In genomic region chr19:45405435-45406164, GRCh38 we compare ENCODE assay signal across 8 cellular contexts. TPM values are rescaled to one million over a fixed set of nuclear protein-coding genes. Genes with fewer than 3 reads are reported as not detected.
DNase-seq lines count a peak whose midpoint lies in the region; ATAC-seq and TF ChIP-seq lines count a peak whose summit lies in the region.

No MANE protein-coding gene starts in this region.

- H3K9me3 Mint-ChIP-seq in naive thymus-derived CD8-positive, alpha-beta T cell, result no peaks in the 10 kb centered on the region
- H3K9me3 Mint-ChIP-seq in stimulated activated memory B cell treated with anti-CD40 and anti-IgM and Interleukin-4, amounts not matched to agents 10 μg/mL and 1 μg/mL and 100 μg/mL, for 72 hours, result no peaks in the 10 kb centered on the region

- peak; percentile 92 for DNase-seq in DMS53 (lab: John Stamatoyannopoulos, UW)
- peak; percentile 87 to 96 (median 90) for DNase-seq in Peyer's patch
- peak; percentile 65 for DNase-seq in activated T-helper 1 cell treated with Interleukin-2 at 50 U/mL for 16 hours (ENCODE audit: low read depth)
- peak; percentile 82 for DNase-seq in fibroblast of gingiva (ENCODE audit: low read depth)
- DNase-seq in naive thymus-derived CD8-positive, alpha-beta T cell, result peak; percentile 72 to 92 (median 82)

- peaks cover 0 to 38% (median 9%) of the 10 kb centered on the region in 4 donors for H3K4me1 ChIP-seq in Peyer's patch

- peak overlapping the region; percentile 92 to 100 (median 94) for H3K4me3 Mint-ChIP-seq in naive thymus-derived CD8-positive, alpha-beta T cell
- H3K4me3 Mint-ChIP-seq in stimulated activated memory B cell treated with anti-CD40 and anti-IgM and Interleukin-4, amounts not matched to agents 10 μg/mL and 1 μg/mL and 100 μg/mL, for 72 hours, result peak overlapping the region; percentile 88

- TF ChIP-seq RAD21 in Ishikawa (IDR thresholded peaks at IDR 0.05; ENCODE audit: low read depth), result no peak; the same call in 1 of the 2 replicates

- H3K27me3 ChIP-seq in Peyer's patch, result no peaks in the 10 kb centered on the region

- peak overlapping the region; percentile 81 to 92 (median 90) for H3K27ac ChIP-seq in Peyer's patch

- peak in 1 of 6 experiments; percentile 1 for TF ChIP-seq CTCF in Peyer's patch (IDR thresholded peaks at IDR 0.05)

- H3K9me3 ChIP-seq in Peyer's patch, result no peaks in the 10 kb centered on the region

- H3K27ac Mint-ChIP-seq in naive thymus-derived CD8-positive, alpha-beta T cell, result peak overlapping the region; percentile 86 to 98 (median 96)
- peak overlapping the region; percentile 88 for H3K27ac Mint-ChIP-seq in stimulated activated memory B cell treated with anti-CD40 and anti-IgM and Interleukin-4, amounts not matched to agents 10 μg/mL and 1 μg/mL and 100 μg/mL, for 72 hours

- no peaks in the 10 kb centered on the region for H3K36me3 ChIP-seq in Peyer's patch

- peak; percentile 78; the same call in 1 of the 2 replicates for TF ChIP-seq EP300 in Ishikawa (IDR thresholded peaks at IDR 0.05; ENCODE audit: borderline replicate concordance)

- peak; percentile 55 for ATAC-seq in GM21529 (IDR thresholded peaks at IDR 0.05; ENCODE audit: unreplicated experiment)
- peak; percentile 63 to 68 for ATAC-seq in naive thymus-derived CD8-positive, alpha-beta T cell
- peak; percentile 81 for ATAC-seq in stimulated activated memory B cell treated with anti-CD40 and anti-IgM and Interleukin-4, amounts not matched to agents 10 μg/mL and 1 μg/mL and 100 μg/mL, for 72 hours

- peaks cover 12 to 39% (median 21%) of the 10 kb centered on the region in 5 donors for H3K27me3 Mint-ChIP-seq in naive thymus-derived CD8-positive, alpha-beta T cell
- peaks cover 30% of the 10 kb centered on the region for H3K27me3 Mint-ChIP-seq in stimulated activated memory B cell treated with anti-CD40 and anti-IgM and Interleukin-4, amounts not matched to agents 10 μg/mL and 1 μg/mL and 100 μg/mL, for 72 hours

- TF ChIP-seq POLR2A in Peyer's patch (IDR thresholded peaks at IDR 0.05), result no peak

- H3K36me3 Mint-ChIP-seq in naive thymus-derived CD8-positive, alpha-beta T cell, result peaks cover 0 to 7% (median 0%) of the 10 kb centered on the region in 3 donors
- peaks cover 13% of the 10 kb centered on the region for H3K36me3 Mint-ChIP-seq in stimulated activated memory B cell treated with anti-CD40 and anti-IgM and Interleukin-4, amounts not matched to agents 10 μg/mL and 1 μg/mL and 100 μg/mL, for 72 hours

- POLR2A ChIA-PET in naive thymus-derived CD8-positive, alpha-beta T cell (lab: Charles Lee), result interaction anchor here (0.6 to 1.2 kb wide), 4 partner anchors 9 to 451 kb away, joined by 3 to 7 read pairs (median 4); partner anchors contain the start of gene CLPTM1

- peak overlapping the region; percentile 67 to 75 (median 70) for H3K4me3 ChIP-seq in Peyer's patch

- H3K4me1 Mint-ChIP-seq in naive thymus-derived CD8-positive, alpha-beta T cell, result peaks cover 23 to 52% (median 44%) of the 10 kb centered on the region in 4 donors
- peaks cover 58% of the 10 kb centered on the region for H3K4me1 Mint-ChIP-seq in stimulated activated memory B cell treated with anti-CD40 and anti-IgM and Interleukin-4, amounts not matched to agents 10 μg/mL and 1 μg/mL and 100 μg/mL, for 72 hours

TF ChIP-seq in Ishikawa, 13 proteins besides CTCF, POLR2A, EP300 and RAD21:
- TF ChIP-seq TAF1 (IDR thresholded peaks at IDR 0.05; ENCODE audit: low read depth), result no peak
- TF ChIP-seq, protein P1, sequence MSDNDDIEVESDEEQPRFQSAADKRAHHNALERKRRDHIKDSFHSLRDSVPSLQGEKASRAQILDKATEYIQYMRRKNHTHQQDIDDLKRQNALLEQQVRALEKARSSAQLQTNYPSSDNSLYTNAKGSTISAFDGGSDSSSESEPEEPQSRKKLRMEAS (IDR thresholded peaks at IDR 0.05), result peak; percentile 90
- no peak; the same call in 1 of the 2 replicates for TF ChIP-seq ZBTB7A (IDR thresholded peaks at IDR 0.05; ENCODE audit: low read depth)
- TF ChIP-seq TEAD4 (IDR thresholded peaks at IDR 0.05), result peak; percentile 98
- TF ChIP-seq TCF12 (IDR thresholded peaks at IDR 0.05; ENCODE audit: low read depth), result peak; percentile 81; the same call in 1 of the 2 replicates
- TF ChIP-seq CREB1 (IDR thresholded peaks at IDR 0.05; ENCODE audit: low read depth), result no peak
- peak; percentile 81 for TF ChIP-seq NFIC (IDR thresholded peaks at IDR 0.05)
- no peak for TF ChIP-seq FOXM1 (IDR thresholded peaks at IDR 0.05; ENCODE audit: borderline replicate concordance, low read depth)
- TF ChIP-seq, protein P2, sequence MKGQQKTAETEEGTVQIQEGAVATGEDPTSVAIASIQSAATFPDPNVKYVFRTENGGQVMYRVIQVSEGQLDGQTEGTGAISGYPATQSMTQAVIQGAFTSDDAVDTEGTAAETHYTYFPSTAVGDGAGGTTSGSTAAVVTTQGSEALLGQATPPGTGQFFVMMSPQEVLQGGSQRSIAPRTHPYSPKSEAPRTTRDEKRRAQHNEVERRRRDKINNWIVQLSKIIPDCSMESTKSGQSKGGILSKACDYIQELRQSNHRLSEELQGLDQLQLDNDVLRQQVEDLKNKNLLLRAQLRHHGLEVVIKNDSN (IDR thresholded peaks at IDR 0.05), result peak; percentile 82
- TF ChIP-seq CEBPB (IDR thresholded peaks at IDR 0.05), result no peak
- TF ChIP-seq, protein P3, sequence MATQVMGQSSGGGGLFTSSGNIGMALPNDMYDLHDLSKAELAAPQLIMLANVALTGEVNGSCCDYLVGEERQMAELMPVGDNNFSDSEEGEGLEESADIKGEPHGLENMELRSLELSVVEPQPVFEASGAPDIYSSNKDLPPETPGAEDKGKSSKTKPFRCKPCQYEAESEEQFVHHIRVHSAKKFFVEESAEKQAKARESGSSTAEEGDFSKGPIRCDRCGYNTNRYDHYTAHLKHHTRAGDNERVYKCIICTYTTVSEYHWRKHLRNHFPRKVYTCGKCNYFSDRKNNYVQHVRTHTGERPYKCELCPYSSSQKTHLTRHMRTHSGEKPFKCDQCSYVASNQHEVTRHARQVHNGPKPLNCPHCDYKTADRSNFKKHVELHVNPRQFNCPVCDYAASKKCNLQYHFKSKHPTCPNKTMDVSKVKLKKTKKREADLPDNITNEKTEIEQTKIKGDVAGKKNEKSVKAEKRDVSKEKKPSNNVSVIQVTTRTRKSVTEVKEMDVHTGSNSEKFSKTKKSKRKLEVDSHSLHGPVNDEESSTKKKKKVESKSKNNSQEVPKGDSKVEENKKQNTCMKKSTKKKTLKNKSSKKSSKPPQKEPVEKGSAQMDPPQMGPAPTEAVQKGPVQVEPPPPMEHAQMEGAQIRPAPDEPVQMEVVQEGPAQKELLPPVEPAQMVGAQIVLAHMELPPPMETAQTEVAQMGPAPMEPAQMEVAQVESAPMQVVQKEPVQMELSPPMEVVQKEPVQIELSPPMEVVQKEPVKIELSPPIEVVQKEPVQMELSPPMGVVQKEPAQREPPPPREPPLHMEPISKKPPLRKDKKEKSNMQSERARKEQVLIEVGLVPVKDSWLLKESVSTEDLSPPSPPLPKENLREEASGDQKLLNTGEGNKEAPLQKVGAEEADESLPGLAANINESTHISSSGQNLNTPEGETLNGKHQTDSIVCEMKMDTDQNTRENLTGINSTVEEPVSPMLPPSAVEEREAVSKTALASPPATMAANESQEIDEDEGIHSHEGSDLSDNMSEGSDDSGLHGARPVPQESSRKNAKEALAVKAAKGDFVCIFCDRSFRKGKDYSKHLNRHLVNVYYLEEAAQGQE (IDR thresholded peaks at IDR 0.05; ENCODE audit: low read depth), result no peak
- TF ChIP-seq YY1 (IDR thresholded peaks at IDR 0.05; ENCODE audit: low read depth), result no peak
- TF ChIP-seq EGR1 (IDR thresholded peaks at IDR 0.05), result peak; percentile 94
TF ChIP-seq in Ishikawa: peak in this region for 6.

RNA-seq across cellular contexts. Expression of gene PPP1R13L, which starts 0.7 kb away (rescaled TPM):
- total RNA-seq in Peyer's patch, result 10 to 100 TPM; 16.5 to 53.9 (median 36.2) TPM
- 10 to 100 TPM; 12.4 to 13.2 TPM for total RNA-seq in naive thymus-derived CD8-positive, alpha-beta T cell
- polyA plus RNA-seq in naive thymus-derived CD8-positive, alpha-beta T cell, result 1 to 10 TPM in 2 of 3 donors, under 1 TPM in 1; 0.64 to 2.5 (median 1.2) TPM

RNA-seq across cellular contexts. Expression of gene POLR1G, which starts 0.8 kb away (rescaled TPM):
- 10 to 100 TPM in 1 of 4 donors, 1 to 10 TPM in 2, under 1 TPM in 1; 0.88 to 10.7 (median 2.5) TPM for total RNA-seq in Peyer's patch
- 1 to 10 TPM; 3.3 to 3.4 TPM for total RNA-seq in naive thymus-derived CD8-positive, alpha-beta T cell
- 1 to 10 TPM; 2.4 to 7.4 (median 4.4) TPM for polyA plus RNA-seq in naive thymus-derived CD8-positive, alpha-beta T cell

RNA-seq across cellular contexts. Expression of gene ERCC1, which starts 18.1 kb away (rescaled TPM):
- total RNA-seq in Peyer's patch, result 10 to 100 TPM; 39.9 to 69.3 (median 52.5) TPM
- 10 to 100 TPM; 59.2 to 61.0 TPM for total RNA-seq in naive thymus-derived CD8-positive, alpha-beta T cell
- 10 to 100 TPM; 32.2 to 38.6 (median 33.7) TPM for polyA plus RNA-seq in naive thymus-derived CD8-positive, alpha-beta T cell

RNA-seq across cellular contexts. Expression of gene ERCC2, which starts 35.2 kb away (rescaled TPM):
- total RNA-seq in Peyer's patch, result 10 to 100 TPM; 12.3 to 23.9 (median 14.3) TPM
- total RNA-seq in naive thymus-derived CD8-positive, alpha-beta T cell, result 10 to 100 TPM; 21.5 to 23.7 TPM
- polyA plus RNA-seq in naive thymus-derived CD8-positive, alpha-beta T cell, result 1 to 10 TPM; 3.7 to 7.6 (median 7.0) TPM

Comparison
In these comparisons a context has a peak if more than half of its experiments do, and no peak if none do; other contexts are left out.
1. Peak in every context shown above with its lines: DNase-seq, ATAC-seq, H3K4me3 ChIP-seq and H3K27ac ChIP-seq.